Comparison of ENCODE assay signal across 10 cellular contexts in genomic region chr6:118668761-118669411, GRCh38. TPM values are rescaled to one million over a fixed set of nuclear protein-coding genes. Genes with fewer than 3 reads are reported as not detected.
A peak's percentile ranks its signal among the peaks of the same experiment; 100 is the strongest.
DNase-seq lines count a peak whose midpoint lies in the region; ATAC-seq, FAIRE-seq and TF ChIP-seq lines count a peak whose summit lies in the region.
"Had no signal": no experiment of that assay in that cellular context is flagged by ENCODE, and none has a peak within 500 bp of the region (broad histone marks: within the 10 kb centered on the region; RNA-seq: fewer than 3 reads in every experiment).

No MANE protein-coding gene starts in this region.

- H3K4me1 ChIP-seq in psoas muscle, result peaks cover 49% of the 10 kb centered on the region

- no peaks in the 10 kb centered on the region for H3K36me3 ChIP-seq in psoas muscle (ENCODE audit: insufficient read depth in 1 of 2, low read depth in 1 of 2)

- peak; percentile 93 to 96 (median 93) for ATAC-seq in psoas muscle
- no peak for ATAC-seq in HG03095 (IDR thresholded peaks at IDR 0.05; ENCODE audit: unreplicated experiment)
- no peak for ATAC-seq in GM19023 (IDR thresholded peaks at IDR 0.05; ENCODE audit: unreplicated experiment)

- intact Hi-C loops in psoas muscle (cut with DNase I) (loop anchor here in 1 of 2 donors (5.0 kb wide), 2 partner anchors 38 to 78 kb away; no protein-coding TSS in a partner anchor), posterior vena cava (cut with DNase I) (no loop called here)

- no peaks in the 10 kb centered on the region for H3K9me3 ChIP-seq in psoas muscle

- H3K4me3 ChIP-seq in psoas muscle, result peak overlapping the region; percentile 23

- peak overlapping the region; percentile 84 for H3K27ac ChIP-seq in psoas muscle

- WGBS in psoas muscle, 3 donors, result 4 to 8% (median 7%) methylated on average over 1 of the region's 1 CpG

- peak; percentile 98 for FAIRE-seq in endometrium (lab: Jason Lieb, UNC)

- H3K27me3 ChIP-seq in psoas muscle (ENCODE audit: insufficient read depth in 3 of 3, low read length in 2 of 3), result no peaks in the 10 kb centered on the region

- TF ChIP-seq CTCF in psoas muscle (IDR thresholded peaks at IDR 0.05) (no peak), GM13976 (IDR thresholded peaks at IDR 0.05; ENCODE audit: borderline replicate concordance, control extremely low read depth, extremely low read depth, insufficient read depth, missing control alignments) (no peak)

- in situ Hi-C loops in GM13976 (cut with MboI; ENCODE audit: low sequenced_read_pairs, unreplicated experiment), result no loop called here

- DNase-seq in Daoy (ENCODE audit: low read depth), result peak; percentile 3
- peak; percentile 78 for DNase-seq in NCI-H226
- DNase-seq in psoas muscle, result no peak
- DNase-seq in posterior vena cava (ENCODE audit: low spot score), result no peak
- DNase-seq in GM13976 (ENCODE audit: low spot score), result no peak
- DNase-seq: hippocampal formation, NCI-H2029 treated with DMSO at 0.1 percent for 48 hours had no signal

RNA-seq across cellular contexts. Expression of gene CEP85L, which starts 17.5 kb away (rescaled TPM):
- total RNA-seq in Daoy (2014; rRNA removed; shearing (Covaris generic)), result 4.7 and 7.0 TPM in 2 replicates
- 10 to 100 TPM; 18.9 to 25.1 (median 21.9) TPM for total RNA-seq in psoas muscle
- 1 to 10 TPM; 2.3 to 6.9 (median 5.0) TPM for polyA plus RNA-seq in psoas muscle
- 10 to 100 TPM; 14.0 to 15.4 TPM for total RNA-seq in posterior vena cava

Comparison
In these comparisons a context has a peak if more than half of its experiments do, and no peak if none do; other contexts are left out.
1. DNase-seq: peak in Daoy (single experiment) and NCI-H226 (single experiment); none in psoas muscle (0 of 2), posterior vena cava (single experiment) and GM13976 (single experiment).
2. ATAC-seq: peak in psoas muscle (4 of 4); none in HG03095 (single experiment) and GM19023 (single experiment).